In the genomic region with DNA sequence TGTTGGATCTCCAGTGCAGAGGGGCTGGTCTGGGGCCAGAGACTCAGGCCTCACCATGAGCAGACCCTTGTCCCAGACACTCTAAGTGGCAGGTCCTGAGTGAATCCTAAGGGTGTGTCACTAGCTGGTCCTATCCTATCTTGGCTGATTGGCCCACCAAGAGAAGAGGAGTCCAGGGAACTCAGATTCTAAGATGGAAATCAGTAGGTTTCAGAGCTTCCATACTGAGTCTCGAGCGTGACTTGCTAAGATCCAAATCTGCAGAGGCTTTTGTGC, we compare ENCODE assay signal across 33 cellular contexts. TPM values are rescaled to one million over a fixed set of nuclear protein-coding genes. Genes with fewer than 3 reads are reported as not detected.
DNase-seq lines count a peak whose midpoint lies in the region; ATAC-seq and TF ChIP-seq lines count a peak whose summit lies in the region.
"Had no signal": no experiment of that assay in that cellular context is flagged by ENCODE, and none has a peak within 500 bp of the region (broad histone marks: within the 10 kb centered on the region; RNA-seq: fewer than 3 reads in every experiment).

No MANE protein-coding gene starts in this region.

- no peak for DNase-seq in activated CD4-positive, alpha-beta T cell treated with anti-CD3 and anti-CD28 coated beads, Interleukin-2, amount 10 ng/mL, durations not matched to agents 24 days and 14 days
- no peak for DNase-seq in activated CD4-positive, alpha-beta T cell treated with anti-CD3 and anti-CD28 coated beads for 48 hours
- DNase-seq in OCI-LY7 (ENCODE audit: low spot score) (no peak), aorta (no peak), NCI-H345 (lab: John Stamatoyannopoulos, UW) (no peak), tibial nerve (ENCODE audit: low spot score in 2 of 2) (no peak)
- DNase-seq: activated CD4-positive, alpha-beta T cell treated with anti-CD3 and anti-CD28 coated beads for 1 hour; activated CD8-positive, alpha-beta T cell treated with anti-CD3 and anti-CD28 coated beads, Interleukin-2, amount 10 ng/mL, durations not matched to agents 7 days and 5 days; anterior cingulate cortex; Calu3; CD4-positive, CD25-positive, alpha-beta regulatory T cell; DMS79; effector CD4-positive, alpha-beta T cell; gastrocnemius medialis; GDM1; GM23248; IMR-90; kidney; NCI-H1092 treated with DMSO at 0.1 percent for 48 hours; NCI-H187; posterior cingulate gyrus; SHP77 treated with DMSO at 0.1 percent for 48 hours; stimulated activated CD4-positive, alpha-beta T cell treated with anti-CD3 and anti-CD28 coated beads, Interleukin-1b, Interleukin-23, amount 100 ng/mL, for 48 hours had no signal

- ATAC-seq in aorta (ENCODE audit: low FRiP score) (peak; percentile 21), HG03565 (IDR thresholded peaks at IDR 0.05; ENCODE audit: unreplicated experiment) (no peak)
- ATAC-seq: activated CD8-positive, alpha-beta T cell treated with anti-CD3 and anti-CD28 coated beads, Interleukin-2, amount 10 ng/mL, durations not matched to agents 7 days and 5 days; gastrocnemius medialis had no signal

- H3K4me2 ChIP-seq in OCI-LY7 (ENCODE audit: low read length), result peak overlapping the region; percentile 96
- H3K4me2 ChIP-seq: smooth muscle cell had no signal

- no peaks in the 10 kb centered on the region for H3K9me3 ChIP-seq in OCI-LY7 (ENCODE audit: low read length)
- no peaks in the 10 kb centered on the region for H3K9me3 ChIP-seq in aorta (ENCODE audit: control insufficient read depth, low read length)
- no peaks in the 10 kb centered on the region for H3K9me3 ChIP-seq in tibial nerve
- H3K9me3 ChIP-seq: gastrocnemius medialis, neutrophil, right atrium auricular region, transverse colon had no signal

- 92 to 97% methylated on average over 2 of the region's 2 CpGs for WGBS in aorta, 2 donors
- WGBS in tibial nerve, 2 donors, result 96 to 100% methylated on average over 2 of the region's 2 CpGs

- H3K4me1 ChIP-seq in OCI-LY7 (ENCODE audit: insufficient read depth, low read length, poor library complexity, severe bottlenecking) (peaks cover 100% of the 10 kb centered on the region), aorta (ENCODE audit: control insufficient read depth in 1 of 2, insufficient read depth in 2 of 2, low read length in 2 of 2) (no peaks in the 10 kb centered on the region), tibial nerve (peaks cover 0 to 3% (median 0%) of the 10 kb centered on the region in 4 donors)
- H3K4me1 ChIP-seq: gastrocnemius medialis, right atrium auricular region had no signal

- H3K9me2 ChIP-seq in OCI-LY7 (ENCODE audit: insufficient read depth, low read length), result no peaks in the 10 kb centered on the region

- H3K79me2 ChIP-seq in OCI-LY7 (ENCODE audit: insufficient read depth, low read depth, low read length), result peaks cover 100% of the 10 kb centered on the region

- peak overlapping the region; percentile 73 for H3K27ac ChIP-seq in OCI-LY7 (ENCODE audit: low read depth, low read length, poor library complexity, severe bottlenecking)
- H3K27ac ChIP-seq in aorta (ENCODE audit: low read depth in 1 of 2, low read length in 2 of 2), result no peak overlapping the region
- no peak overlapping the region for H3K27ac ChIP-seq in tibial nerve
- H3K27ac ChIP-seq: 22Rv1, gastrocnemius medialis, GM23248, neutrophil, right atrium auricular region had no signal

- TF ChIP-seq POLR2A in GM19099 (IDR thresholded peaks at IDR 0.05; ENCODE audit: extremely low read depth, insufficient read length, low read depth), result peak; percentile 16
- TF ChIP-seq POLR2A in tibial nerve (IDR thresholded peaks at IDR 0.05), result no peak

- H3K27me3 ChIP-seq in aorta (ENCODE audit: control insufficient read depth in 1 of 2, insufficient read depth in 2 of 2, low read length in 1 of 2) (no peaks in the 10 kb centered on the region), tibial nerve (no peaks in the 10 kb centered on the region)
- H3K27me3 ChIP-seq: gastrocnemius medialis, neutrophil, right atrium auricular region, transverse colon had no signal

- BruUV-seq in OCI-LY7 (replicated peaks; lab: Mats Ljungman, UMichigan), result no TSS peak

- peaks cover 50% of the 10 kb centered on the region for H3K4me1 Mint-ChIP-seq in activated CD4-positive, alpha-beta T cell treated with anti-CD3 and anti-CD28 coated beads, Interleukin-2, amount 10 ng/mL, durations not matched to agents 24 days and 14 days

- no peak for TF ChIP-seq EP300 in tibial nerve (IDR thresholded peaks at IDR 0.05)

- H3K4me3 ChIP-seq in OCI-LY7 (ENCODE audit: low read depth, low read length, poor library complexity, severe bottlenecking), result peak overlapping the region; percentile 39
- no peak overlapping the region for H3K4me3 ChIP-seq in aorta (ENCODE audit: low read length in 2 of 2)
- no peak overlapping the region for H3K4me3 ChIP-seq in tibial nerve
- H3K4me3 ChIP-seq: gastrocnemius medialis, GM23248, right atrium auricular region, smooth muscle cell, transverse colon had no signal

- H3K4me3 Mint-ChIP-seq in activated CD4-positive, alpha-beta T cell treated with anti-CD3 and anti-CD28 coated beads, Interleukin-2, amount 10 ng/mL, durations not matched to agents 24 days and 14 days, result no peak overlapping the region
- H3K4me3 Mint-ChIP-seq: activated CD8-positive, alpha-beta T cell treated with anti-CD3 and anti-CD28 coated beads, Interleukin-2, amount 10 ng/mL, durations not matched to agents 7 days and 5 days; activated naive CD4-positive, alpha-beta T cell treated with anti-CD3 and anti-CD28 coated beads, Interleukin-2, amount 50 U/mL, for 24 hours; CD4-positive, CD25-positive, alpha-beta regulatory T cell had no signal

- TF ChIP-seq CTCF in OCI-LY7 (conservative IDR thresholded peaks at IDR 0.05; ENCODE audit: low read length), result no peak
- no peak for TF ChIP-seq CTCF in tibial nerve (IDR thresholded peaks at IDR 0.05)

- peaks cover 56% of the 10 kb centered on the region for H4K20me1 ChIP-seq in OCI-LY7 (ENCODE audit: insufficient read depth, low read length)

- no peak overlapping the region for H2AFZ ChIP-seq in OCI-LY7 (ENCODE audit: low read length)
- H2AFZ ChIP-seq: GM23248 had no signal

- H3K36me3 Mint-ChIP-seq in activated CD4-positive, alpha-beta T cell treated with anti-CD3 and anti-CD28 coated beads, Interleukin-2, amount 10 ng/mL, durations not matched to agents 24 days and 14 days (ENCODE audit: low read depth), result peaks cover 77% of the 10 kb centered on the region
- H3K36me3 Mint-ChIP-seq: CD4-positive, CD25-positive, alpha-beta regulatory T cell had no signal

- POLR2A ChIA-PET in OCI-LY7 (lab: Charles Lee), result interaction anchor here (0.5 to 24.8 kb wide), 9 partner anchors 9 to 1135 kb away, joined by 3 to 577 read pairs (median 4); partner anchors contain the start of gene POU2AF1

- H3K36me3 ChIP-seq in OCI-LY7 (ENCODE audit: insufficient read depth, low read length) (peaks cover 100% of the 10 kb centered on the region), aorta (ENCODE audit: control insufficient read depth in 1 of 2, insufficient read depth in 2 of 2, low read length in 1 of 2) (no peaks in the 10 kb centered on the region), tibial nerve (no peaks in the 10 kb centered on the region)
- H3K36me3 ChIP-seq: gastrocnemius medialis, neutrophil, right atrium auricular region, transverse colon had no signal

- intact Hi-C loops in activated CD4-positive, alpha-beta T cell treated with anti-CD3 and anti-CD28 coated beads, Interleukin-2, amount 10 ng/mL, durations not matched to agents 24 days and 14 days (cut with micrococcal nuclease), result no loop called here
- intact Hi-C loops in OCI-LY7 (cut with micrococcal nuclease; ENCODE audit: unreplicated experiment), result loop anchor here (1.0 kb wide), 1 partner anchor 11 kb away; the partner anchor contains the start of gene POU2AF1
- intact Hi-C loops in aorta (cut with DNase I), result no loop called here

- H3K27ac Mint-ChIP-seq in activated CD4-positive, alpha-beta T cell treated with anti-CD3 and anti-CD28 coated beads, Interleukin-2, amount 10 ng/mL, durations not matched to agents 24 days and 14 days, result peak overlapping the region; percentile 51
- H3K27ac Mint-ChIP-seq: activated CD8-positive, alpha-beta T cell treated with anti-CD3 and anti-CD28 coated beads, Interleukin-2, amount 10 ng/mL, durations not matched to agents 7 days and 5 days; activated naive CD4-positive, alpha-beta T cell treated with anti-CD3 and anti-CD28 coated beads, Interleukin-2, amount 50 U/mL, for 24 hours; CD4-positive, CD25-positive, alpha-beta regulatory T cell had no signal

- H3K27me3 Mint-ChIP-seq in activated CD4-positive, alpha-beta T cell treated with anti-CD3 and anti-CD28 coated beads, Interleukin-2, amount 10 ng/mL, durations not matched to agents 24 days and 14 days, result no peaks in the 10 kb centered on the region
- H3K27me3 Mint-ChIP-seq: activated naive CD4-positive, alpha-beta T cell treated with anti-CD3 and anti-CD28 coated beads, Interleukin-2, amount 50 U/mL, for 24 hours; CD4-positive, CD25-positive, alpha-beta regulatory T cell had no signal

- peaks cover 7% of the 10 kb centered on the region for H3K9me3 Mint-ChIP-seq in activated CD4-positive, alpha-beta T cell treated with anti-CD3 and anti-CD28 coated beads, Interleukin-2, amount 10 ng/mL, durations not matched to agents 24 days and 14 days
- H3K9me3 Mint-ChIP-seq: activated T-helper 2 cell treated with anti-CD3 and anti-CD28 coated beads, Interferon-gamma antibody, Interleukin-2, Interleukin-4, amounts not matched to agents 10 μg/mL and 5 μg/mL and 100 μg/mL, durations not matched to agents 14 hours and 24 hours and 36 hours had no signal

- CTCF ChIA-PET in OCI-LY7 (lab: Charles Lee; ENCODE audit: unreplicated experiment), result interaction anchor here (1.4 kb wide), 1 partner anchor 33 kb away, joined by 3 read pairs; no protein-coding TSS in a partner anchor

RNA-seq across cellular contexts. Expression of gene POU2AF1, which starts 10.9 kb away (rescaled TPM):
- 65.6 and 68.9 TPM in 2 replicates for total RNA-seq in activated CD4-positive, alpha-beta T cell treated with anti-CD3 and anti-CD28 coated beads, Interleukin-2, amount 10 ng/mL, durations not matched to agents 24 days and 14 days
- 56.4 and 86.1 TPM in 2 replicates for total RNA-seq in OCI-LY7 (2014; rRNA removed; shearing (Covaris generic))
- 285 and 315 TPM in 2 replicates for total RNA-seq in OCI-LY7 (2022)
- 1 to 10 TPM in 1 of 2 donors, under 1 TPM in 1; 0.45 to 1.2 TPM for total RNA-seq in aorta
- polyA plus RNA-seq in aorta, result under 1 TPM; 0.05 to 0.63 TPM
- under 1 TPM in 1 of 4 donors, not detected in 3; 0.87 TPM for total RNA-seq in tibial nerve
- total RNA-seq: Calu3, IMR-90, smooth muscle cell had no signal
- polyA plus RNA-seq: fibroblast of lung, IMR-90, smooth muscle cell had no signal

Comparison
In these comparisons a context has a peak if more than half of its experiments do, and no peak if none do; other contexts are left out.
1. RNA of gene POU2AF1, which starts 10.9 kb away (total RNA-seq): 56.4 to 315 TPM in OCI-LY7 and 65.6 to 68.9 TPM in activated CD4-positive, alpha-beta T cell treated with anti-CD3 and anti-CD28 coated beads, Interleukin-2, amount 10 ng/mL, durations not matched to agents 24 days and 14 days; 0.45 to 1.2 TPM in aorta and 0.87 TPM in tibial nerve; every median in the first group is over 10 times any median in the second.